ENCODE assay signal across 1 cellular context in genomic region chr13:41311607-41312500, GRCh38.
A peak's percentile ranks its signal among the peaks of the same experiment; 100 is the strongest.
TF ChIP-seq lines count a peak whose summit lies in the region.

No MANE protein-coding gene starts in this region.

TF ChIP-seq in K562, 482 proteins besides CTCF, POLR2A, EP300 and RAD21 (continued from another document):
- TF ChIP-seq MGA (IDR thresholded peaks at IDR 0.05) (0 out of 2 replicates have a peak, but pooled peaks have one; percentile 8), SLC30A9 (CRISPR knock-in tag; IDR thresholded peaks at IDR 0.05) (no peak), FIP1L1 (IDR thresholded peaks at IDR 0.05; ENCODE audit: low read depth, low read length, poor library complexity, severe bottlenecking) (peak; percentile 5), PYGO2 (tag; IDR thresholded peaks at IDR 0.05) (no peak), ZC3H4 (CRISPR knock-in tag; IDR thresholded peaks at IDR 0.05; ENCODE audit: borderline replicate concordance) (no peak), HNRNPK (IDR thresholded peaks at IDR 0.05; ENCODE audit: low read depth, low read length, poor library complexity, severe bottlenecking) (no peak), XRCC3 (IDR thresholded peaks at IDR 0.05) (no peak), ZNF512 (tag; IDR thresholded peaks at IDR 0.05) (no peak), SIX5 (IDR thresholded peaks at IDR 0.05; ENCODE audit: borderline replicate concordance in 1 of 2, insufficient read depth in 1 of 2, low read depth in 1 of 2, low read length in 2 of 2) (0 out of 4 replicates have a peak, but pooled peaks of 1 of the 2 experiments have one; percentile 2), NR4A1 (CRISPR knock-in tag; IDR thresholded peaks at IDR 0.05) (no peak), NR4A1 (tag; IDR thresholded peaks at IDR 0.05) (no peak), ETV6 (IDR thresholded peaks at IDR 0.05; ENCODE audit: borderline replicate concordance in 1 of 2, low read depth in 2 of 2, low read length in 1 of 2) (no peak), ETV6 (CRISPR knock-in tag; IDR thresholded peaks at IDR 0.05; ENCODE audit: borderline replicate concordance) (no peak), BACH1 (tag; IDR thresholded peaks at IDR 0.05) (no peak), YY1 (IDR thresholded peaks at IDR 0.05; ENCODE audit: borderline replicate concordance in 1 of 3, control insufficient read depth in 1 of 3, extremely low read depth in 1 of 3, insufficient read depth in 3 of 3, insufficient read length in 1 of 3, insufficient replicate concordance in 2 of 3, low read depth in 1 of 3, low read length in 2 of 3) (no peak), NFIC (IDR thresholded peaks at IDR 0.05) (peak; percentile 32), RFX7 (CRISPR knock-in tag; IDR thresholded peaks at IDR 0.05) (no peak), NR0B1 (IDR thresholded peaks at IDR 0.05; ENCODE audit: partially characterized antibody) (no peak), SNIP1 (IDR thresholded peaks at IDR 0.05; ENCODE audit: low read depth) (no peak), NFRKB (IDR thresholded peaks at IDR 0.05; ENCODE audit: low read depth) (no peak), PTTG1 (tag; IDR thresholded peaks at IDR 0.05; ENCODE audit: low read depth) (no peak), HINFP (tag; conservative IDR thresholded peaks at IDR 0.05; ENCODE audit: low read depth) (no peak), ZNF146 (CRISPR knock-in tag; IDR thresholded peaks at IDR 0.05; ENCODE audit: unreplicated experiment) (no peak), ZBTB40 (IDR thresholded peaks at IDR 0.05) (no peak), ZBTB40 (CRISPR knock-in tag; IDR thresholded peaks at IDR 0.05) (no peak), RBBP5 (IDR thresholded peaks at IDR 0.05; ENCODE audit: borderline replicate concordance, insufficient read depth, low read length, poor library complexity, severe bottlenecking) (peak; percentile 96), HDAC6 (IDR thresholded peaks at IDR 0.05; ENCODE audit: low read depth, low read length) (no peak), SRSF7 (optimal IDR thresholded peaks at IDR 0.05; ENCODE audit: low read depth, low read length) (no peak), DACH1 (IDR thresholded peaks at IDR 0.05; ENCODE audit: partially characterized antibody) (peak; percentile 68), CHD1 (IDR thresholded peaks at IDR 0.05; ENCODE audit: low read length) (peak; percentile 85), MED1 (CRISPR knock-in tag; IDR thresholded peaks at IDR 0.05; ENCODE audit: borderline replicate concordance) (no peak)
